Comparison of ENCODE assay signal across 9 cellular contexts in genomic region chr6:116019428-116019827, GRCh38. TPM values are rescaled to one million over a fixed set of nuclear protein-coding genes. Genes with fewer than 3 reads are reported as not detected.
A peak's percentile ranks its signal among the peaks of the same experiment; 100 is the strongest.
DNase-seq lines count a peak whose midpoint lies in the region; ATAC-seq and TF ChIP-seq lines count a peak whose summit lies in the region.
"Had no signal": no experiment of that assay in that cellular context is flagged by ENCODE, and none has a peak within 500 bp of the region (broad histone marks: within the 10 kb centered on the region; RNA-seq: fewer than 3 reads in every experiment).

No MANE protein-coding gene starts in this region.

- WGBS in gastroesophageal sphincter (ENCODE audit: low coverage in 1 of 2), 2 donors = 61 to 70% methylated on average over 2 of the region's 2 CpGs

- no peak overlapping the region for H3K4me3 ChIP-seq in gastroesophageal sphincter

- H3K27me3 Mint-ChIP-seq in T-helper 17 cell = peaks cover 40% of the 10 kb centered on the region

- H3K9me3 Mint-ChIP-seq in stimulated activated effector memory CD8-positive, alpha-beta T cell treated with anti-CD3 and anti-CD28 coated beads, Interleukin-12 subunit alpha, Interleukin-12 subunit beta, amount 100 ng/mL, for 72 hours = no peaks in the 10 kb centered on the region

- H3K27ac ChIP-seq in gastroesophageal sphincter = no peak overlapping the region

- ATAC-seq in GM18508 (IDR thresholded peaks at IDR 0.05; ENCODE audit: insufficient read depth, unreplicated experiment) (peak; percentile 83), HG03039 (IDR thresholded peaks at IDR 0.05; ENCODE audit: unreplicated experiment) (peak; percentile 66), T-helper 17 cell (peak; percentile 44), gastroesophageal sphincter (no peak)
- ATAC-seq in stimulated activated effector memory CD8-positive, alpha-beta T cell treated with anti-CD3 and anti-CD28 coated beads, Interleukin-12 subunit alpha, Interleukin-12 subunit beta, amount 100 ng/mL, for 72 hours = no peak

- no peak for TF ChIP-seq EP300 in gastroesophageal sphincter (IDR thresholded peaks at IDR 0.05)

- no peaks in the 10 kb centered on the region for H3K36me3 ChIP-seq in gastroesophageal sphincter

- H3K36me3 Mint-ChIP-seq in T-helper 17 cell (ENCODE audit: low read depth) = no peaks in the 10 kb centered on the region
- H3K36me3 Mint-ChIP-seq in stimulated activated effector memory CD8-positive, alpha-beta T cell treated with anti-CD3 and anti-CD28 coated beads, Interleukin-12 subunit alpha, Interleukin-12 subunit beta, amount 100 ng/mL, for 72 hours = no peaks in the 10 kb centered on the region

- no peak for TF ChIP-seq POLR2A in gastroesophageal sphincter (IDR thresholded peaks at IDR 0.05)

- peaks cover 0 to 19% (median 0%) of the 10 kb centered on the region in 3 donors for H3K4me1 ChIP-seq in gastroesophageal sphincter

- TF ChIP-seq CTCF in GM20000 (IDR thresholded peaks at IDR 0.05; ENCODE audit: extremely low read depth, missing control alignments) (no peak), gastroesophageal sphincter (IDR thresholded peaks at IDR 0.05) (no peak)

- H3K4me3 Mint-ChIP-seq in T-helper 17 cell = no peak overlapping the region
- no peak overlapping the region for H3K4me3 Mint-ChIP-seq in stimulated activated effector memory CD8-positive, alpha-beta T cell treated with anti-CD3 and anti-CD28 coated beads, Interleukin-12 subunit alpha, Interleukin-12 subunit beta, amount 100 ng/mL, for 72 hours

- no peaks in the 10 kb centered on the region for H3K9me3 ChIP-seq in T-helper 17 cell (ENCODE audit: control insufficient read depth, low read length, poor library complexity, severe bottlenecking)
- no peaks in the 10 kb centered on the region for H3K9me3 ChIP-seq in gastroesophageal sphincter

- DNase-seq in GM20000 (ENCODE audit: low spot score) = peak; percentile 22
- DNase-seq in T-helper 17 cell = no peak
- no peak for DNase-seq in stimulated activated effector memory CD8-positive, alpha-beta T cell treated with anti-CD3 and anti-CD28 coated beads, Interleukin-12 subunit alpha, Interleukin-12 subunit beta, amount 100 ng/mL, for 72 hours (ENCODE audit: low spot score in 2 of 2)
- no peak for DNase-seq in mucosa of gallbladder (ENCODE audit: low spot score)
- DNase-seq in NK-92 (lab: John Stamatoyannopoulos, UW; ENCODE audit: unreplicated experiment) = no peak
- DNase-seq: HCEC 1CT had no signal

- H3K27me3 ChIP-seq in gastroesophageal sphincter = no peaks in the 10 kb centered on the region

- H3K4me1 Mint-ChIP-seq in T-helper 17 cell = no peaks in the 10 kb centered on the region
- H3K4me1 Mint-ChIP-seq in stimulated activated effector memory CD8-positive, alpha-beta T cell treated with anti-CD3 and anti-CD28 coated beads, Interleukin-12 subunit alpha, Interleukin-12 subunit beta, amount 100 ng/mL, for 72 hours = no peaks in the 10 kb centered on the region

- H3K27ac Mint-ChIP-seq in T-helper 17 cell = no peak overlapping the region
- no peak overlapping the region for H3K27ac Mint-ChIP-seq in stimulated activated effector memory CD8-positive, alpha-beta T cell treated with anti-CD3 and anti-CD28 coated beads, Interleukin-12 subunit alpha, Interleukin-12 subunit beta, amount 100 ng/mL, for 72 hours

RNA-seq across cellular contexts. Expression of gene FRK, which starts 41.3 kb away (rescaled TPM):
- total RNA-seq in T-helper 17 cell (under 1 TPM in 1 of 2 donors, not detected in 1; 0.02 TPM), mucosa of gallbladder (24.3 TPM), gastroesophageal sphincter (1 to 10 TPM in 3 of 4 donors, under 1 TPM in 1; 0.42 to 1.9 (median 1.3) TPM)

Comparison
In these comparisons a context has a peak if more than half of its experiments do, and no peak if none do; other contexts are left out.
1. ATAC-seq: peak in GM18508 (single experiment), HG03039 (single experiment) and T-helper 17 cell (single experiment); none in stimulated activated effector memory CD8-positive, alpha-beta T cell treated with anti-CD3 and anti-CD28 coated beads, Interleukin-12 subunit alpha, Interleukin-12 subunit beta, amount 100 ng/mL, for 72 hours (single experiment) and gastroesophageal sphincter (single experiment).